In the genomic region with DNA sequence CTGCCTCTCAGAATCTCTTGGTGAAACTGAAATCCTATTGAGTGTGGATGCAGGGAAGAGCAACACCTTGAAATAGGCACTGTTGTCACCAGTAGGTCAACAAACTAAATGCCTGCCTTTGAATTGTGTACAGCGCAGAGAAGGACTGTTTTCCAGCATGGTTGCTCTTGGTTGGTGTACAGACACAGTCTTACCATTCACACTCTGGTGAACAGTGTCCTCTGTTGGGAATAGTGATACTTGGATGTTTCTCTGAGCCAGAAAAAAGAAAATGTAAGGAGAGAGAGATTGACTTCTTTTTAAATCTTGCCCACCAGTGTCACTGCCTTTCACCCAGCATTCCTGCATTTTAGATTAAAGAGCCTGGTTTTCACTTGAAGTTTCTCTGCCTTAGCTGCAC, we compare ENCODE assay signal across 11 cellular contexts.
DNase-seq lines count a peak whose midpoint lies in the region; ATAC-seq and TF ChIP-seq lines count a peak whose summit lies in the region.
"Had no signal": no experiment of that assay in that cellular context is flagged by ENCODE, and none has a peak within 500 bp of the region (broad histone marks: within the 10 kb centered on the region; RNA-seq: fewer than 3 reads in every experiment).

No MANE protein-coding gene starts in this region.

- peaks cover 70% of the 10 kb centered on the region for H3K36me3 ChIP-seq in WERI-Rb-1
- H3K36me3 ChIP-seq in psoas muscle (ENCODE audit: insufficient read depth in 1 of 2, low read depth in 1 of 2), result peaks cover 0 to 5% of the 10 kb centered on the region in 2 donors

- H3K27ac ChIP-seq in WERI-Rb-1, result no peak overlapping the region
- no peak overlapping the region for H3K27ac ChIP-seq in psoas muscle

- TF ChIP-seq CTCF in WERI-Rb-1 (IDR thresholded peaks at IDR 0.05; ENCODE audit: low read depth, low read length) (peak; percentile 47; the same call in 1 of the 2 replicates), fibroblast of villous mesenchyme (IDR thresholded peaks at IDR 0.05; ENCODE audit: insufficient read depth, low read depth, low read length) (peak; percentile 39), psoas muscle (IDR thresholded peaks at IDR 0.05) (peak; percentile 29)

- peak; percentile 23 for DNase-seq in EH (ENCODE audit: low read depth)
- DNase-seq in WERI-Rb-1, result no peak
- peak; percentile 30 for DNase-seq in fibroblast of villous mesenchyme (ENCODE audit: low read depth)
- no peak for DNase-seq in psoas muscle
- no peak for DNase-seq in hypothalamus (lab: John Stamatoyannopoulos, UW)
- DNase-seq in OCI-M2 (lab: John Stamatoyannopoulos, UW; ENCODE audit: unreplicated experiment), result no peak
- DNase-seq in NCI-H2029 (lab: John Stamatoyannopoulos, UW), result no peak
- DNase-seq: activated CD4-positive, alpha-beta T cell treated with anti-CD3 and anti-CD28 coated beads, Interleukin-2, amount 50 U/mL, for 48 hours; NCI-H510A treated with DMSO at 0.1 percent for 48 hours; stimulated activated CD4-positive, alpha-beta T cell treated with anti-CD3 and anti-CD28 coated beads, Interleukin-12 subunit alpha, Interleukin-12 subunit beta, amount 100 ng/mL, for 4 hours had no signal

- H3K4me1 ChIP-seq in psoas muscle, result peaks cover 3% of the 10 kb centered on the region

- ATAC-seq in psoas muscle (peak in 3 of 4 donors; percentile 45 to 63 (median 49)), HG02642 (IDR thresholded peaks at IDR 0.05; ENCODE audit: poor library complexity, unreplicated experiment) (no peak)

- no peaks in the 10 kb centered on the region for H3K27me3 ChIP-seq in WERI-Rb-1 (ENCODE audit: insufficient read depth, low read depth, severe bottlenecking)
- H3K27me3 ChIP-seq in psoas muscle (ENCODE audit: insufficient read depth in 3 of 3, low read length in 2 of 3), result no peaks in the 10 kb centered on the region

- intact Hi-C loops in psoas muscle (cut with DNase I), result loop anchor here in 1 of 2 donors (10.0 kb wide), 2 partner anchors 252 to 362 kb away; partner anchors contain the start of gene FARP1

- 92 to 100% (median 94%) methylated on average over 1 of the region's 1 CpG for WGBS in psoas muscle, 3 donors

- H3K9me3 ChIP-seq in WERI-Rb-1 (ENCODE audit: severe bottlenecking), result no peaks in the 10 kb centered on the region
- no peaks in the 10 kb centered on the region for H3K9me3 ChIP-seq in psoas muscle

- H3K4me3 ChIP-seq in WERI-Rb-1 (ENCODE audit: low read depth, low read length) (no peak overlapping the region), fibroblast of villous mesenchyme (ENCODE audit: low read depth, low read length) (no peak overlapping the region), psoas muscle (no peak overlapping the region)

Comparison
In these comparisons a context has a peak if more than half of its experiments do, and no peak if none do; other contexts are left out.
1. DNase-seq: peak in EH (single experiment) and fibroblast of villous mesenchyme (single experiment); none in WERI-Rb-1 (single experiment), psoas muscle (0 of 2), hypothalamus (0 of 51), OCI-M2 (single experiment) and NCI-H2029 (single experiment).
2. Peak in every context shown above with its lines, with median percentiles within 50 percentile points of each other: CTCF ChIP-seq.